In the genomic region with DNA sequence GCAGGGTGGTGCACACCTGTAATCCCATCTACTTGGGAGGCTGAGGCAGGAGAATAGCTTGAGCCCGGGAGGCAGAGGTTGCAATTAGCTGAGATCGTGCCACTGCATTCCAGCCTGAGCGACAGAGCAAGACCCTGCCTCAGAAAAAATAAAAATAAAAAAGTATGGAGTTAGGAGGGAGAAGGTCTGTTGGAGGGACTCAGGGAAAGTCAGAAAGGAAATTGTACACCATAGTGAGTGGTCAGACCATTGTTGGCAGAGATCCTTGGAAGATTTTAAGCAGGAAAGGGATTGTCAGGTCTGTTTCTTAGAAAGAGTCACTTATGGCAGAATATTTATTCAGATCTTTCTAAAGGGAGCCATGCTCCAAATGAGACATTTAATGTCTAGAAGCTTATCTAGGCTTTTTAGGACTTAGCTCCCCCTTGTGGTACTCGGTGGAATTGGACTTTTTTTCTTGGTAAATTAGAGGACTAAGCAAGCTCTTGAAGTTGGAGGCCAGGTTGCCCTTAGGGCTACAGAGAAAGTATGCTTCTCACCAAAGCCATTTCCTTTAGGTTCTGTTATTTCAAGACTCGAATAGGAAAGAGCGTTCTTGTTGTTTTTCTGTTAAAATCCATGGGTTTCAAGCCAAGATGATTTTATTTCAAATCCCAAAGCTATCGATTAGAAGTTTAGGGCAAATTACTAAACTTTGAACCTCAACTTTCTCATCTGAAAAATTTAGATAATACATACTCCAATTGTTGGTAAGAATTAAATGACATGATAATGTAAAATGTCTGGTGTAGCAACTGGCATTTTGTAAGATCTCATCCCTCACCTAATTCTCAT, we compare ENCODE assay signal across 9 cellular contexts. TPM values are rescaled to one million over a fixed set of nuclear protein-coding genes. Genes with fewer than 3 reads are reported as not detected.
A peak's percentile ranks its signal among the peaks of the same experiment; 100 is the strongest.
DNase-seq lines count a peak whose midpoint lies in the region; ATAC-seq and TF ChIP-seq lines count a peak whose summit lies in the region.
"Had no signal": no experiment of that assay in that cellular context is flagged by ENCODE, and none has a peak within 500 bp of the region (broad histone marks: within the 10 kb centered on the region; RNA-seq: fewer than 3 reads in every experiment).

No MANE protein-coding gene starts in this region.

- peak; percentile 87 for TF ChIP-seq CTCF in CD8-positive, alpha-beta T cell (IDR thresholded peaks at IDR 0.05)

- DNase-seq in CD8-positive, alpha-beta T cell = peak; percentile 33 to 80 (median 60)
- DNase-seq in NCI-H510A treated with DMSO at 0.1 percent for 48 hours (lab: John Stamatoyannopoulos, UW) (peak; percentile 72), memory B cell (ENCODE audit: low spot score in 2 of 2) (peak; percentile 72 to 81), superior temporal gyrus (ENCODE audit: extremely low spot score) (peak; percentile 99)
- DNase-seq in activated CD4-positive, alpha-beta T cell treated with anti-CD3 and anti-CD28 coated beads for 36 hours = peak; percentile 76
- peak; percentile 50 for DNase-seq in effector CD8-positive, alpha-beta T cell (lab: John Stamatoyannopoulos, UW)

- H3K4me1 Mint-ChIP-seq in CD8-positive, alpha-beta T cell (ENCODE audit: low read depth) = peaks cover 12% of the 10 kb centered on the region
- peaks cover 2% of the 10 kb centered on the region for H3K4me1 Mint-ChIP-seq in activated CD4-positive, alpha-beta T cell treated with anti-CD3 and anti-CD28 coated beads for 36 hours
- peaks cover 7% of the 10 kb centered on the region for H3K4me1 Mint-ChIP-seq in memory B cell

- H3K4me1 ChIP-seq in CD8-positive, alpha-beta T cell (ENCODE audit: insufficient read depth, low read length) = peaks cover 7% of the 10 kb centered on the region

- CTCF ChIA-PET in CD8-positive, alpha-beta T cell (lab: Charles Lee) = interaction anchor here (0.7 to 2.7 kb wide), 29 partner anchors 9 to 538 kb away, joined by 3 to 33 read pairs (median 4); partner anchors contain the start of gene TAF1A
- CTCF ChIA-PET in activated CD4-positive, alpha-beta T cell treated with anti-CD3 and anti-CD28 coated beads for 36 hours (lab: Charles Lee) = interaction anchor here (0.6 to 5.0 kb wide), 41 partner anchors 10 to 875 kb away, joined by 3 to 56 read pairs (median 4); partner anchors contain the start of gene TAF1A

- H3K36me3 ChIP-seq in CD8-positive, alpha-beta T cell (ENCODE audit: insufficient read depth, low read length) = no peaks in the 10 kb centered on the region

- H3K4me3 ChIP-seq in CD8-positive, alpha-beta T cell (ENCODE audit: low read depth, low read length) = no peak overlapping the region

- H3K36me3 Mint-ChIP-seq in CD8-positive, alpha-beta T cell = peaks cover 70% of the 10 kb centered on the region
- H3K36me3 Mint-ChIP-seq in activated CD4-positive, alpha-beta T cell treated with anti-CD3 and anti-CD28 coated beads for 36 hours (ENCODE audit: low read depth) = peaks cover 17% of the 10 kb centered on the region
- peaks cover 22% of the 10 kb centered on the region for H3K36me3 Mint-ChIP-seq in memory B cell

- no peaks in the 10 kb centered on the region for H3K27me3 ChIP-seq in CD8-positive, alpha-beta T cell (ENCODE audit: insufficient read depth, low read length)

- no peaks in the 10 kb centered on the region for H3K9me3 ChIP-seq in CD8-positive, alpha-beta T cell (ENCODE audit: low read length)

- peak overlapping the region; percentile 55 for H3K27ac Mint-ChIP-seq in CD8-positive, alpha-beta T cell
- H3K27ac Mint-ChIP-seq in activated CD4-positive, alpha-beta T cell treated with anti-CD3 and anti-CD28 coated beads for 36 hours = no peak overlapping the region
- no peak overlapping the region for H3K27ac Mint-ChIP-seq in memory B cell
- H3K27ac Mint-ChIP-seq: activated naive CD4-positive, alpha-beta T cell treated with anti-CD3 and anti-CD28 coated beads, Interleukin-2, amount 50 U/mL, for 24 hours had no signal

- no peaks in the 10 kb centered on the region for H3K9me3 Mint-ChIP-seq in CD8-positive, alpha-beta T cell
- no peaks in the 10 kb centered on the region for H3K9me3 Mint-ChIP-seq in activated CD4-positive, alpha-beta T cell treated with anti-CD3 and anti-CD28 coated beads for 36 hours (ENCODE audit: low read depth)
- no peaks in the 10 kb centered on the region for H3K9me3 Mint-ChIP-seq in memory B cell
- H3K9me3 Mint-ChIP-seq: activated naive CD4-positive, alpha-beta T cell treated with anti-CD3 and anti-CD28 coated beads, Interleukin-2, amount 50 U/mL, for 24 hours had no signal

- peak; percentile 96 for ATAC-seq in CD8-positive, alpha-beta T cell
- ATAC-seq in GM19372 (IDR thresholded peaks at IDR 0.05; ENCODE audit: low read depth, unreplicated experiment) (peak; percentile 91), HG03520 (IDR thresholded peaks at IDR 0.05; ENCODE audit: unreplicated experiment) (peak; percentile 92), memory B cell (ENCODE audit: low read depth) (peak; percentile 86)
- ATAC-seq in activated CD4-positive, alpha-beta T cell treated with anti-CD3 and anti-CD28 coated beads for 36 hours = peak; percentile 86

- H3K27me3 Mint-ChIP-seq in CD8-positive, alpha-beta T cell (ENCODE audit: low read depth) = no peaks in the 10 kb centered on the region
- H3K27me3 Mint-ChIP-seq in activated CD4-positive, alpha-beta T cell treated with anti-CD3 and anti-CD28 coated beads for 36 hours = no peaks in the 10 kb centered on the region
- no peaks in the 10 kb centered on the region for H3K27me3 Mint-ChIP-seq in memory B cell
- H3K27me3 Mint-ChIP-seq: activated naive CD4-positive, alpha-beta T cell treated with anti-CD3 and anti-CD28 coated beads, Interleukin-2, amount 50 U/mL, for 24 hours had no signal

- intact Hi-C loops in CD8-positive, alpha-beta T cell (cut with DNase I, micrococcal nuclease) = loop anchor here (1.0 to 10.0 kb wide), 6 partner anchors 8 to 1760 kb away; partner anchors contain the start of genes MIA3 (in 2 of the 2) and HLX (in 1 of the 2)
- intact Hi-C loops in activated CD4-positive, alpha-beta T cell treated with anti-CD3 and anti-CD28 coated beads for 36 hours (cut with DNase I, micrococcal nuclease) = loop anchor here (1.0 to 10.0 kb wide), 4 partner anchors 16 to 540 kb away; partner anchors contain the start of gene MIA3 (in 1 of the 2)

- H3K27ac ChIP-seq in CD8-positive, alpha-beta T cell (ENCODE audit: low read depth, low read length) = no peak overlapping the region

- no peak overlapping the region for H3K4me3 Mint-ChIP-seq in CD8-positive, alpha-beta T cell
- no peak overlapping the region for H3K4me3 Mint-ChIP-seq in activated CD4-positive, alpha-beta T cell treated with anti-CD3 and anti-CD28 coated beads for 36 hours
- no peak overlapping the region for H3K4me3 Mint-ChIP-seq in memory B cell
- H3K4me3 Mint-ChIP-seq: activated naive CD4-positive, alpha-beta T cell treated with anti-CD3 and anti-CD28 coated beads, Interleukin-2, amount 50 U/mL, for 24 hours had no signal

- POLR2A ChIA-PET in CD8-positive, alpha-beta T cell (lab: Charles Lee) = interaction anchor here (0.9 to 1.8 kb wide), 4 partner anchors 9 to 170 kb away, joined by 4 to 11 read pairs (median 6); partner anchors contain the start of genes AIDA, BROX and TAF1A
- POLR2A ChIA-PET in activated CD4-positive, alpha-beta T cell treated with anti-CD3 and anti-CD28 coated beads for 36 hours (lab: Charles Lee) = interaction anchor here (1.0 to 1.2 kb wide), 2 partner anchors 10 to 45 kb away, joined by 6 to 8 read pairs; partner anchors contain the start of gene TAF1A

RNA-seq across cellular contexts. Expression of gene MIA3, which starts 16.5 kb away (rescaled TPM):
- total RNA-seq in CD8-positive, alpha-beta T cell = 100 to 1,000 TPM; 132 to 144 TPM
- total RNA-seq in activated CD4-positive, alpha-beta T cell treated with anti-CD3 and anti-CD28 coated beads for 36 hours = 10 to 100 TPM; 46.7 to 57.9 TPM

RNA-seq across cellular contexts. Expression of gene TAF1A, which starts 44.7 kb away (rescaled TPM):
- 1 to 10 TPM; 5.3 to 5.6 TPM for total RNA-seq in CD8-positive, alpha-beta T cell
- 10 to 100 TPM; 18.5 to 21.1 TPM for total RNA-seq in activated CD4-positive, alpha-beta T cell treated with anti-CD3 and anti-CD28 coated beads for 36 hours
